In the genomic region with DNA sequence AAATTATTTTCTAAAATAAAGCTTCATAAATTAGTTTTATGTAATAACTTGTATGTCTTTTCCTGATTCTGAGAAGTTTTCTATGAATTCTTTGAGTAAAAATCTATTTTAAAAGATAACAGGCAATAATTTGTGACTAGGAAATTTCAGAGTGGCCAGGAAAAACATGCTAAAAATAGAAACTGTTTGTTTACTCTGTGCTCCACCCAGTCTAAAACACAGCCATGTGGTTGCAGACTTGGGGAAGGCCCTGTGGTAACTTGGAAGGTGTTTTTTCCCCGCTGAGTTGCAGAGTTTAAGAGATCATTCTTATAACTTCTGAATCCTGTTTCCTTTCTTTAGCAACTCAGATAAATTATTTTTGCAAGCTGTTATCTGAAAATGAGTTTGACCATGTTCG, we compare ENCODE assay signal across 9 cellular contexts. TPM values are rescaled to one million over a fixed set of nuclear protein-coding genes. Genes with fewer than 3 reads are reported as not detected.
DNase-seq lines count a peak whose midpoint lies in the region; ATAC-seq and TF ChIP-seq lines count a peak whose summit lies in the region.
"Had no signal": no experiment of that assay in that cellular context is flagged by ENCODE, and none has a peak within 500 bp of the region (broad histone marks: within the 10 kb centered on the region; RNA-seq: fewer than 3 reads in every experiment).

No MANE protein-coding gene starts in this region.

- ATAC-seq in GM21717 (IDR thresholded peaks at IDR 0.05; ENCODE audit: unreplicated experiment), result peak; percentile 45
- ATAC-seq in GM18517 (IDR thresholded peaks at IDR 0.05; ENCODE audit: unreplicated experiment), result no peak

- H3K9me3 ChIP-seq in SJSA1 (replicated peaks) (no peaks in the 10 kb centered on the region), hepatocyte (ENCODE audit: low read depth) (no peaks in the 10 kb centered on the region)

- peak overlapping the region; percentile 42 for H3K4me2 ChIP-seq in hepatocyte

- H3K27ac ChIP-seq in SJSA1, result peak overlapping the region; percentile 26; the same call in 1 of the 2 replicates
- peak overlapping the region; percentile 19 for H3K27ac ChIP-seq in hepatocyte

- H3K27me3 ChIP-seq in BJ (ENCODE audit: control insufficient read depth, insufficient read depth, low read length) (no peaks in the 10 kb centered on the region), SJSA1 (replicated peaks) (no peaks in the 10 kb centered on the region), hepatocyte (no peaks in the 10 kb centered on the region)

- H3K36me3 ChIP-seq in BJ (ENCODE audit: control insufficient read depth, insufficient read depth, low read length), result no peaks in the 10 kb centered on the region
- H3K36me3 ChIP-seq in SJSA1, result no peaks in the 10 kb centered on the region
- no peaks in the 10 kb centered on the region for H3K36me3 ChIP-seq in hepatocyte (replicated peaks; ENCODE audit: insufficient read depth, low read depth)

- CTCF ChIA-PET in BJ (lab: Yijun Ruan, JAX), result interaction anchor here (2.5 kb wide), 1 partner anchor 10 kb away, joined by 6 read pairs; no protein-coding TSS in a partner anchor

- peaks cover 37% of the 10 kb centered on the region for H3K79me2 ChIP-seq in hepatocyte

- TF ChIP-seq CTCF in BJ (IDR thresholded peaks at IDR 0.05; ENCODE audit: insufficient read depth, low read depth, low read length), result no peak
- TF ChIP-seq CTCF in hepatocyte (IDR thresholded peaks at IDR 0.05; ENCODE audit: poor library complexity), result no peak

- POLR2A ChIA-PET in BJ (lab: Charles Lee), result no interaction called here

- H3K4me1 ChIP-seq in SJSA1 (replicated peaks) (peaks cover 36% of the 10 kb centered on the region), hepatocyte (ENCODE audit: insufficient read depth) (peaks cover 17% of the 10 kb centered on the region)

- no peaks in the 10 kb centered on the region for H3K9me2 ChIP-seq in hepatocyte (replicated peaks; ENCODE audit: insufficient read depth)

- H4K20me1 ChIP-seq in hepatocyte (ENCODE audit: insufficient read depth, poor library complexity, severe bottlenecking), result no peaks in the 10 kb centered on the region

- intact Hi-C loops in posterior vena cava (cut with DNase I), result no loop called here

- H3K4me3 ChIP-seq in BJ (ENCODE audit: low read depth, low read length) (no peak overlapping the region), SJSA1 (no peak overlapping the region), hepatocyte (no peak overlapping the region)

- DNase-seq in BJ (ENCODE audit: low read depth), result peak; percentile 20
- peak in 1 of 2 experiments; percentile 38 for DNase-seq in SJSA1 (ENCODE audit: low read depth in 1 of 2, low spot score in 2 of 2)
- DNase-seq in hepatocyte (ENCODE audit: low spot score), result peak; percentile 61
- no peak for DNase-seq in posterior vena cava (ENCODE audit: low spot score)
- DNase-seq in stimulated activated CD4-positive, alpha-beta T cell treated with anti-CD3 and anti-CD28 coated beads, Interleukin-4, amount 100 ng/mL, for 4 hours, result no peak
- DNase-seq in NCI-H1930 (lab: John Stamatoyannopoulos, UW), result no peak
- DNase-seq: NCI-H1694 treated with DMSO at 0.1 percent for 48 hours had no signal

- no peak overlapping the region for H2AFZ ChIP-seq in hepatocyte

- 18% methylated on average over 2 of the region's 2 CpGs for WGBS in hepatocyte (ENCODE audit: low lambda C conversion rate, missing lambda C conversion rate)

RNA-seq across cellular contexts. Expression of gene PLCL2, which starts 21.9 kb away (rescaled TPM):
- polyA plus RNA-seq in BJ (2011; rRNA removed) (1.9 and 2.7 TPM in 2 replicates), hepatocyte (3.2 and 4.9 TPM in 2 replicates)
- polyA minus RNA-seq in BJ (2011; rRNA and poly(A)+ RNA removed), result 4.4 and 5.2 TPM in 2 replicates
- total RNA-seq in SJSA1 (2014; rRNA removed; shearing (Covaris generic)), result 6.7 and 9.3 TPM in 2 replicates
- total RNA-seq in hepatocyte (14.2 and 15.1 TPM in 2 replicates), posterior vena cava (10 to 100 TPM; 11.9 TPM)

Comparison
In these comparisons a context has a peak if more than half of its experiments do, and no peak if none do; other contexts are left out.
1. DNase-seq: peak in BJ (single experiment) and hepatocyte (single experiment); none in posterior vena cava (single experiment), stimulated activated CD4-positive, alpha-beta T cell treated with anti-CD3 and anti-CD28 coated beads, Interleukin-4, amount 100 ng/mL, for 4 hours (0 of 2) and NCI-H1930 (0 of 2).